Comparison of ENCODE assay signal across 13 cellular contexts in genomic region chr14:34199585-34199984, GRCh38.
A peak's percentile ranks its signal among the peaks of the same experiment; 100 is the strongest.
DNase-seq lines count a peak whose midpoint lies in the region; ATAC-seq, FAIRE-seq and TF ChIP-seq lines count a peak whose summit lies in the region.
"Had no signal": no experiment of that assay in that cellular context is flagged by ENCODE, and none has a peak within 500 bp of the region (broad histone marks: within the 10 kb centered on the region; RNA-seq: fewer than 3 reads in every experiment).

No MANE protein-coding gene starts in this region.

- H2AFZ ChIP-seq in GM12878 (ENCODE audit: control insufficient read depth, low read depth, low read length), result no peak overlapping the region

- no peak for TF ChIP-seq CTCF in CD4-positive, alpha-beta T cell (IDR thresholded peaks at IDR 0.05)
- no peak for TF ChIP-seq CTCF in GM12878 (IDR thresholded peaks at IDR 0.05 in 2 of 3, conservative IDR thresholded peaks at IDR 0.05 in 1 of 3; ENCODE audit: control insufficient read depth in 2 of 3, extremely low read depth in 1 of 3, insufficient read depth in 1 of 3, low read depth in 3 of 3, low read length in 3 of 3)

- H4K20me1 ChIP-seq in GM12878 (ENCODE audit: control insufficient read depth, insufficient read depth), result no peaks in the 10 kb centered on the region

- FAIRE-seq in HTR-8/SVneo (lab: Jason Lieb, UNC) (no peak), GM12878 (lab: Jason Lieb, UNC) (no peak)

- no TSS peak for BruUV-seq in GM12878 (replicated peaks; lab: Mats Ljungman, UMichigan)

- no peak for TF ChIP-seq RAD21 in GM12878 (IDR thresholded peaks at IDR 0.05; ENCODE audit: insufficient read depth, low read depth, low read length)

- CTCF ChIA-PET in CD4-positive, alpha-beta T cell (lab: Charles Lee), result interaction anchor here (0.7 kb wide), 1 partner anchor 207 kb away, joined by 4 read pairs; no protein-coding TSS in a partner anchor
- CTCF ChIA-PET in GM12878 (lab: Yijun Ruan, JAX), result interaction anchor here (1.2 kb wide), 1 partner anchor 16 kb away, joined by 3 read pairs; no protein-coding TSS in a partner anchor

- TF ChIP-seq EP300 in GM12878 (IDR thresholded peaks at IDR 0.05; ENCODE audit: borderline replicate concordance in 1 of 2, control insufficient read depth in 1 of 2, low read depth in 2 of 2, low read length in 2 of 2), result no peak

- no peak overlapping the region for H3K27ac Mint-ChIP-seq in CD4-positive, alpha-beta T cell
- H3K27ac Mint-ChIP-seq: progenitor cell of endocrine pancreas had no signal

- RAD21 ChIA-PET in GM12878 (lab: Charles Lee; ENCODE audit: unreplicated experiment), result interaction anchor here (2.2 kb wide), 1 partner anchor 18 kb away, joined by 7 read pairs; no protein-coding TSS in a partner anchor

- TF ChIP-seq POLR2A in GM12878 (IDR thresholded peaks at IDR 0.05; ENCODE audit: low read depth, low read length), result no peak

- H3K4me1 ChIP-seq in GM12878 (ENCODE audit: control insufficient read depth, insufficient read depth, low read length), result no peaks in the 10 kb centered on the region
- H3K4me1 ChIP-seq: Caco-2 had no signal

- H3K4me3 Mint-ChIP-seq in CD4-positive, alpha-beta T cell, result peak overlapping the region; percentile 16

- H3K27ac ChIP-seq in CD4-positive, alpha-beta T cell (ENCODE audit: low read depth, low read length), result no peak overlapping the region
- H3K27ac ChIP-seq in GM12878 (ENCODE audit: control insufficient read depth, insufficient read depth), result no peak overlapping the region
- H3K27ac ChIP-seq: RWPE1 had no signal

- H3K4me1 Mint-ChIP-seq in CD4-positive, alpha-beta T cell (ENCODE audit: low read depth), result peaks cover 25% of the 10 kb centered on the region

- no peak overlapping the region for H3K9ac ChIP-seq in GM12878 (ENCODE audit: control insufficient read depth, insufficient read depth, low read length)

- no peak overlapping the region for H3K4me2 ChIP-seq in GM12878 (ENCODE audit: control insufficient read depth, insufficient read depth)

- in situ Hi-C loops in GM12878 (cut with MboI), result no loop called here

- WGBS in GM12878 (ENCODE audit: insufficient coverage, insufficient replicate concordance, low lambda C conversion rate, missing lambda C conversion rate), result 4% methylated on average over 4 of the region's 4 CpGs

- no peaks in the 10 kb centered on the region for H3K9me3 ChIP-seq in CD4-positive, alpha-beta T cell (ENCODE audit: control insufficient read depth, low read length)
- H3K9me3 ChIP-seq in GM12878 (replicated peaks; ENCODE audit: control insufficient read depth, insufficient read depth, low read length), result no peaks in the 10 kb centered on the region
- H3K9me3 ChIP-seq: Caco-2 had no signal

- H3K36me3 Mint-ChIP-seq in CD4-positive, alpha-beta T cell (ENCODE audit: low read depth), result no peaks in the 10 kb centered on the region

- DNase-seq in CD4-positive, alpha-beta T cell, result no peak
- DNase-seq in HTR-8/SVneo (ENCODE audit: insufficient read length, low spot score), result peak; percentile 15
- DNase-seq in GM12878 (ENCODE audit: low read depth, low spot score), result no peak
- peak; percentile 30 for DNase-seq in skeletal muscle cell (ENCODE audit: low read depth)
- no peak for DNase-seq in NCI-H82 treated with DMSO at 0.1 percent for 48 hours (lab: John Stamatoyannopoulos, UW; ENCODE audit: unreplicated experiment)
- DNase-seq in HuH-7 (ENCODE audit: low spot score), result no peak
- DNase-seq: Caco-2; effector memory CD4-positive, alpha-beta T cell; H7 had no signal

- H3K4me3 ChIP-seq in GM12878, result no peak overlapping the region
- H3K4me3 ChIP-seq in skeletal muscle cell (ENCODE audit: low read depth, low read length), result no peak overlapping the region

- intact Hi-C loops in CD4-positive, alpha-beta T cell (cut with DNase I, micrococcal nuclease), result no loop called here
- intact Hi-C loops in GM12878 (cut with micrococcal nuclease; ENCODE audit: unreplicated experiment), result no loop called here

- no peaks in the 10 kb centered on the region for H3K9me3 Mint-ChIP-seq in CD4-positive, alpha-beta T cell

- ATAC-seq in CD4-positive, alpha-beta T cell (ENCODE audit: poor library complexity), result no peak
- ATAC-seq in GM12878 (peak; percentile 30; the same call in 1 of the 3 replicates), HG02798 (IDR thresholded peaks at IDR 0.05; ENCODE audit: poor library complexity, unreplicated experiment) (no peak), HG03039 (IDR thresholded peaks at IDR 0.05; ENCODE audit: unreplicated experiment) (no peak)

- no peaks in the 10 kb centered on the region for H3K79me2 ChIP-seq in GM12878 (ENCODE audit: control insufficient read depth, insufficient read depth, low read length)

- no peaks in the 10 kb centered on the region for H3K27me3 ChIP-seq in CD4-positive, alpha-beta T cell (ENCODE audit: control insufficient read depth, insufficient read depth, low read length)
- no peaks in the 10 kb centered on the region for H3K27me3 ChIP-seq in GM12878 (replicated peaks in 1 of 2; ENCODE audit: control insufficient read depth in 2 of 2, insufficient read depth in 2 of 2, low read length in 1 of 2)

- H3K27me3 Mint-ChIP-seq in CD4-positive, alpha-beta T cell, result no peaks in the 10 kb centered on the region

- POLR2A ChIA-PET in CD4-positive, alpha-beta T cell (lab: Charles Lee), result no interaction called here
- POLR2A ChIA-PET in GM12878 (lab: Charles Lee), result interaction anchor here (0.7 to 2.6 kb wide), 2 partner anchors 14 to 19 kb away, joined by 3 to 8 read pairs; no protein-coding TSS in a partner anchor

- SMC1A ChIA-PET in GM12878 (lab: Charles Lee; ENCODE audit: uncharacterized antibody, unreplicated experiment), result interaction anchor here (0.5 to 3.4 kb wide), 5 partner anchors 11 to 96 kb away, joined by 3 to 20 read pairs (median 4); no protein-coding TSS in a partner anchor

- no peaks in the 10 kb centered on the region for H3K36me3 ChIP-seq in GM12878 (ENCODE audit: control insufficient read depth in 2 of 2, insufficient read depth in 2 of 2, low read length in 1 of 2)

TF ChIP-seq in GM12878, 131 proteins besides CTCF, POLR2A, EP300 and RAD21:
- TF ChIP-seq CEBPZ (IDR thresholded peaks at IDR 0.05; ENCODE audit: low read depth, low read length), result no peak
- no peak for TF ChIP-seq HDAC6 (IDR thresholded peaks at IDR 0.05; ENCODE audit: unreplicated experiment)
- TF ChIP-seq IKZF1 (conservative IDR thresholded peaks at IDR 0.05), result peak; percentile 75
- TF ChIP-seq STAT1 (conservative IDR thresholded peaks at IDR 0.05), result no peak
- TF ChIP-seq PML (IDR thresholded peaks at IDR 0.05; ENCODE audit: low read length), result no peak
- TF ChIP-seq BACH1 (IDR thresholded peaks at IDR 0.05; ENCODE audit: borderline replicate concordance), result no peak
- TF ChIP-seq ZNF384 (IDR thresholded peaks at IDR 0.05; ENCODE audit: borderline replicate concordance, low read depth, low read length), result no peak

Comparison
In these comparisons a context has a peak if more than half of its experiments do, and no peak if none do; other contexts are left out.
1. DNase-seq: peak in HTR-8/SVneo (single experiment) and skeletal muscle cell (single experiment); none in CD4-positive, alpha-beta T cell (0 of 10), GM12878 (single experiment), NCI-H82 treated with DMSO at 0.1 percent for 48 hours (single experiment) and HuH-7 (single experiment).